ENCODE assay signal across 24 cellular contexts in genomic region chr10:89664206-89664605, GRCh38. TPM values are rescaled to one million over a fixed set of nuclear protein-coding genes. Genes with fewer than 3 reads are reported as not detected.
DNase-seq lines count a peak whose midpoint lies in the region; ATAC-seq and TF ChIP-seq lines count a peak whose summit lies in the region.
"Had no signal": no experiment of that assay in that cellular context is flagged by ENCODE, and none has a peak within 500 bp of the region (broad histone marks: within the 10 kb centered on the region; RNA-seq: fewer than 3 reads in every experiment).

No MANE protein-coding gene starts in this region.

- no peak for TF ChIP-seq POLR2A in adrenal gland (IDR thresholded peaks at IDR 0.05)

- H3K14ac ChIP-seq in mesenchymal stem cell (ENCODE audit: low read length in 2 of 2): no peak overlapping the region

- no peak overlapping the region for H2AK5ac ChIP-seq in mesenchymal stem cell (ENCODE audit: low read length, severe bottlenecking)

- no peaks in the 10 kb centered on the region for H3K9me3 ChIP-seq in left ventricle myocardium inferior (replicated peaks)
- no peaks in the 10 kb centered on the region for H3K9me3 ChIP-seq in adrenal gland (replicated peaks in 1 of 3)
- no peaks in the 10 kb centered on the region for H3K9me3 ChIP-seq in mesenchymal stem cell (ENCODE audit: control insufficient read depth, low read length)

- H2BK15ac ChIP-seq in mesenchymal stem cell (ENCODE audit: low read depth, poor library complexity, severe bottlenecking): no peak overlapping the region

- H3K23ac ChIP-seq in mesenchymal stem cell (ENCODE audit: low read length in 2 of 2): no peak overlapping the region

- H3K4me1 ChIP-seq in left ventricle myocardium inferior: peaks cover 9% of the 10 kb centered on the region
- H3K4me1 ChIP-seq in adrenal gland (replicated peaks in 1 of 2): no peaks in the 10 kb centered on the region
- no peaks in the 10 kb centered on the region for H3K4me1 ChIP-seq in mesenchymal stem cell (ENCODE audit: control insufficient read depth, insufficient read depth, low read depth, low read length)

- ATAC-seq in Right ventricle myocardium superior (ENCODE audit: poor library complexity): peak; percentile 78
- ATAC-seq: HepG2 had no signal

- no peak overlapping the region for H3K4ac ChIP-seq in mesenchymal stem cell (ENCODE audit: low read depth in 1 of 2, low read length in 2 of 2)

- no peak overlapping the region for H2BK12ac ChIP-seq in mesenchymal stem cell (ENCODE audit: low read length in 2 of 2)

- H3K18ac ChIP-seq in mesenchymal stem cell (ENCODE audit: low read depth in 1 of 2, low read length in 2 of 2): no peak overlapping the region

- no peak overlapping the region for H3K4me3 ChIP-seq in left ventricle myocardium inferior
- no peak overlapping the region for H3K4me3 ChIP-seq in adrenal gland
- H3K4me3 ChIP-seq in mesenchymal stem cell (ENCODE audit: insufficient read depth in 1 of 2, low read depth in 1 of 2, low read length in 2 of 2): no peak overlapping the region
- H3K4me3 ChIP-seq: GM23248, SK-N-MC had no signal

- H2AFZ ChIP-seq in mesenchymal stem cell (ENCODE audit: low read depth, low read length): no peak overlapping the region
- H2AFZ ChIP-seq: GM23248 had no signal

- TF ChIP-seq CTCF in left ventricle myocardium inferior (IDR thresholded peaks at IDR 0.05; ENCODE audit: borderline replicate concordance) (no peak), adrenal gland (IDR thresholded peaks at IDR 0.05) (no peak)

- no peak overlapping the region for H2BK5ac ChIP-seq in mesenchymal stem cell (ENCODE audit: low read depth, low read length, poor library complexity, severe bottlenecking)

- H3K36me3 ChIP-seq in left ventricle myocardium inferior: no peaks in the 10 kb centered on the region
- H3K36me3 ChIP-seq in adrenal gland (replicated peaks in 1 of 2): no peaks in the 10 kb centered on the region
- H3K36me3 ChIP-seq in mesenchymal stem cell (ENCODE audit: control insufficient read depth in 1 of 2, insufficient read depth in 2 of 2, low read depth in 1 of 2, low read length in 2 of 2): no peaks in the 10 kb centered on the region

- H3K27ac ChIP-seq in left ventricle myocardium inferior (replicated peaks) (no peak overlapping the region), adrenal gland (no peak overlapping the region), mesenchymal stem cell (ENCODE audit: low read length, poor library complexity, severe bottlenecking) (no peak overlapping the region)
- H3K27ac ChIP-seq: GM23248, SK-N-MC had no signal

- WGBS in adrenal gland, 4 donors: 35 to 46% (median 37%) methylated on average over 3 of the region's 3 CpGs
- 90% methylated on average over 2 of the region's 3 CpGs for WGBS in mesenchymal stem cell

- H2BK120ac ChIP-seq in mesenchymal stem cell (ENCODE audit: low read depth, low read length): no peak overlapping the region

- H4K8ac ChIP-seq in mesenchymal stem cell (ENCODE audit: low read length): no peak overlapping the region

- H3K27me3 ChIP-seq in left ventricle myocardium inferior (ENCODE audit: low read depth) (no peaks in the 10 kb centered on the region), adrenal gland (no peaks in the 10 kb centered on the region), mesenchymal stem cell (ENCODE audit: control insufficient read depth in 1 of 2, insufficient read depth in 1 of 2, low read length in 2 of 2) (no peaks in the 10 kb centered on the region)

- intact Hi-C loops in Right ventricle myocardium superior (cut with DNase I) (no loop called here), left ventricle myocardium inferior (cut with micrococcal nuclease) (no loop called here), adrenal gland (cut with DNase I) (no loop called here), posterior vena cava (cut with DNase I) (no loop called here)

- H3K79me1 ChIP-seq in mesenchymal stem cell (replicated peaks; ENCODE audit: low read length, poor library complexity, severe bottlenecking): no peaks in the 10 kb centered on the region

- H3K9ac ChIP-seq in mesenchymal stem cell (ENCODE audit: low read length): no peak overlapping the region
- H3K9ac ChIP-seq: GM23248 had no signal

- DNase-seq in Right ventricle myocardium superior: no peak
- DNase-seq in left ventricle myocardium inferior: no peak
- peak; percentile 24 to 59 (median 41) for DNase-seq in adrenal gland
- DNase-seq in myocyte (ENCODE audit: low read depth): peak; percentile 96
- peak; percentile 32 for DNase-seq in stromal cell of bone marrow (ENCODE audit: low read depth)
- DNase-seq in posterior vena cava (ENCODE audit: low spot score): no peak
- no peak for DNase-seq in mucosa of gallbladder (ENCODE audit: low spot score)
- no peak for DNase-seq in mesenchymal stem cell
- DNase-seq: 8988T, ACHN, GM23248, H7, Karpas-422, NCI-H1092 treated with DMSO at 0.1 percent for 48 hours, NCI-H1436, NCI-H187, NCI-H2081 treated with DMSO at 0.1 percent for 48 hours, NCI-H2171 treated with DMSO at 0.1 percent for 48 hours, NCI-H345, NCI-H510A treated with DMSO at 0.1 percent for 48 hours, NCI-H774, SHP77 had no signal

- no peak overlapping the region for H3K4me2 ChIP-seq in mesenchymal stem cell (ENCODE audit: low read length, poor library complexity, severe bottlenecking)

- no peak overlapping the region for H4K91ac ChIP-seq in mesenchymal stem cell (ENCODE audit: low read length)

RNA-seq across cellular contexts. Expression of gene PANK1, which starts 19.2 kb away (rescaled TPM):
- 16.9 TPM for total RNA-seq in Right ventricle myocardium superior
- 21.4 TPM for total RNA-seq in left ventricle myocardium inferior
- total RNA-seq in adrenal gland: 10 to 100 TPM in 2 of 8 donors, 1 to 10 TPM in 6; 4.6 to 13.2 (median 8.5) TPM
- 10 to 100 TPM in 1 of 3 donors, 1 to 10 TPM in 2; 1.1 to 12.8 (median 2.1) TPM for polyA plus RNA-seq in adrenal gland
- total RNA-seq in myocyte: 11.3 and 21.9 TPM in 2 replicates
- 3.4 TPM for polyA plus RNA-seq in myocyte (2012)
- 1 to 10 TPM; 1.5 to 2.5 TPM for total RNA-seq in posterior vena cava
- 18.2 TPM for total RNA-seq in mucosa of gallbladder
- polyA plus RNA-seq in mesenchymal stem cell (2013, experiment 1 of 2): 6.9 TPM
- polyA plus RNA-seq in mesenchymal stem cell (2013, experiment 2 of 2): 7.7 TPM

RNA-seq across cellular contexts. Expression of gene KIF20B, which starts 37.2 kb away (rescaled TPM):
- total RNA-seq in Right ventricle myocardium superior (2.6 TPM), left ventricle myocardium inferior (2.4 TPM), adrenal gland (1 to 10 TPM in 7 of 8 donors, under 1 TPM in 1; 0.96 to 4.0 (median 2.8) TPM), myocyte (4.1 and 4.3 TPM in 2 replicates), posterior vena cava (1 to 10 TPM; 3.5 to 7.7 TPM), mucosa of gallbladder (2.9 TPM)
- 1 to 10 TPM in 1 of 3 donors, under 1 TPM in 2; 0.54 to 2.6 (median 0.72) TPM for polyA plus RNA-seq in adrenal gland
- 0.35 TPM for polyA plus RNA-seq in myocyte (2012)
- polyA plus RNA-seq in mesenchymal stem cell (2013, experiment 1 of 2): 4.0 TPM
- 3.9 TPM for polyA plus RNA-seq in mesenchymal stem cell (2013, experiment 2 of 2)

Comparison
In these comparisons a context has a peak if more than half of its experiments do, and no peak if none do; other contexts are left out.
1. DNase-seq: peak in adrenal gland (7 of 7), myocyte (single experiment) and stromal cell of bone marrow (single experiment); none in Right ventricle myocardium superior (single experiment), left ventricle myocardium inferior (single experiment), posterior vena cava (single experiment), mucosa of gallbladder (single experiment) and mesenchymal stem cell (single experiment).